9 cellular contexts compared by ENCODE assay signal in genomic region chrX:100447563-100448397, GRCh38. TPM values are rescaled to one million over a fixed set of nuclear protein-coding genes. Genes with fewer than 3 reads are reported as not detected.
DNase-seq lines count a peak whose midpoint lies in the region; ATAC-seq and TF ChIP-seq lines count a peak whose summit lies in the region.
"Had no signal": no experiment of that assay in that cellular context is flagged by ENCODE, and none has a peak within 500 bp of the region (broad histone marks: within the 10 kb centered on the region; RNA-seq: fewer than 3 reads in every experiment).

No MANE protein-coding gene starts in this region.

- no peaks in the 10 kb centered on the region for H3K4me1 ChIP-seq in osteoblast (ENCODE audit: insufficient read depth, low read length)

- H3K36me3 Mint-ChIP-seq in activated CD4-positive, alpha-beta T cell treated with anti-CD3 and anti-CD28 coated beads, Interleukin-2, amount 10 ng/mL, durations not matched to agents 24 days and 14 days (ENCODE audit: low read depth), result no peaks in the 10 kb centered on the region

- intact Hi-C loops in activated CD4-positive, alpha-beta T cell treated with anti-CD3 and anti-CD28 coated beads, Interleukin-2, amount 10 ng/mL, durations not matched to agents 24 days and 14 days (cut with micrococcal nuclease), result no loop called here

- no peaks in the 10 kb centered on the region for H3K4me1 Mint-ChIP-seq in activated CD4-positive, alpha-beta T cell treated with anti-CD3 and anti-CD28 coated beads, Interleukin-2, amount 10 ng/mL, durations not matched to agents 24 days and 14 days

- H3K27ac ChIP-seq in osteoblast (ENCODE audit: low read depth, low read length), result no peak overlapping the region

- H3K4me2 ChIP-seq in osteoblast (ENCODE audit: insufficient read depth, low read length), result peak overlapping the region; percentile 32

- no peaks in the 10 kb centered on the region for H4K20me1 ChIP-seq in osteoblast (ENCODE audit: insufficient read depth, low read length)

- no peaks in the 10 kb centered on the region for H3K9me3 ChIP-seq in osteoblast (ENCODE audit: low read depth, low read length)

- no peak overlapping the region for H3K4me3 Mint-ChIP-seq in activated CD4-positive, alpha-beta T cell treated with anti-CD3 and anti-CD28 coated beads, Interleukin-2, amount 10 ng/mL, durations not matched to agents 24 days and 14 days
- H3K4me3 Mint-ChIP-seq: effector memory CD8-positive, alpha-beta T cell had no signal

- DNase-seq in A172 (ENCODE audit: low spot score) (peak; percentile 0), G401 (ENCODE audit: low spot score) (peak; percentile 3), HT1080 (ENCODE audit: low read depth) (peak; percentile 30), foreskin melanocyte (peak; percentile 21), osteoblast (ENCODE audit: insufficient read length, low spot score, missing footprints) (no peak), activated gamma-delta T cell treated with Interleukin-2 at 50 U/mL for 16 hours (no peak)
- DNase-seq in activated CD4-positive, alpha-beta T cell treated with anti-CD3 and anti-CD28 coated beads, Interleukin-2, amount 10 ng/mL, durations not matched to agents 24 days and 14 days, result peak; percentile 57

- H3K27me3 ChIP-seq in osteoblast (ENCODE audit: insufficient read depth, low read length), result no peaks in the 10 kb centered on the region

- no peaks in the 10 kb centered on the region for H3K9me3 Mint-ChIP-seq in activated CD4-positive, alpha-beta T cell treated with anti-CD3 and anti-CD28 coated beads, Interleukin-2, amount 10 ng/mL, durations not matched to agents 24 days and 14 days
- H3K9me3 Mint-ChIP-seq: effector memory CD8-positive, alpha-beta T cell had no signal

- H3K4me3 ChIP-seq in osteoblast (ENCODE audit: insufficient read depth, low read length), result no peak overlapping the region

- peak overlapping the region; percentile 47 for H2AFZ ChIP-seq in osteoblast (ENCODE audit: low read length)

- no peaks in the 10 kb centered on the region for H3K36me3 ChIP-seq in osteoblast (ENCODE audit: insufficient read depth, low read length)

- no peak overlapping the region for H3K27ac Mint-ChIP-seq in activated CD4-positive, alpha-beta T cell treated with anti-CD3 and anti-CD28 coated beads, Interleukin-2, amount 10 ng/mL, durations not matched to agents 24 days and 14 days
- H3K27ac Mint-ChIP-seq: effector memory CD8-positive, alpha-beta T cell had no signal

- TF ChIP-seq CTCF in osteoblast (IDR thresholded peaks at IDR 0.05; ENCODE audit: extremely low read depth, low read depth, low read length), result peak; percentile 86

- ATAC-seq in HG02588 (IDR thresholded peaks at IDR 0.05; ENCODE audit: unreplicated experiment), result no peak
- ATAC-seq: effector memory CD8-positive, alpha-beta T cell had no signal

- no peaks in the 10 kb centered on the region for H3K27me3 Mint-ChIP-seq in activated CD4-positive, alpha-beta T cell treated with anti-CD3 and anti-CD28 coated beads, Interleukin-2, amount 10 ng/mL, durations not matched to agents 24 days and 14 days

- no peaks in the 10 kb centered on the region for H3K79me2 ChIP-seq in osteoblast (ENCODE audit: insufficient read depth, low read length)

- in situ Hi-C loops in G401 (cut with HindIII; ENCODE audit: low sequenced_read_pairs), result no loop called here

RNA-seq across cellular contexts. Expression of gene PCDH19, which starts 37.7 kb away (rescaled TPM):
- not detected in 2 replicates for total RNA-seq in A172 (2014; rRNA removed; shearing (Covaris generic))
- total RNA-seq in G401 (2014; rRNA removed; shearing (Covaris generic)), result 0.06 and 0.37 TPM in 2 replicates
- total RNA-seq in HT1080 (2014; rRNA removed; shearing (Covaris generic)), result not detected in 2 replicates
- polyA plus RNA-seq in HT1080 (2015; cell fraction: cytosol; rRNA removed), result not detected in 2 replicates
- not detected in 2 replicates for polyA plus RNA-seq in HT1080 (2015; cell fraction: nucleus; rRNA removed)
- total RNA-seq in activated CD4-positive, alpha-beta T cell treated with anti-CD3 and anti-CD28 coated beads, Interleukin-2, amount 10 ng/mL, durations not matched to agents 24 days and 14 days, result not detected in 2 replicates
- 0.36 and 0.59 TPM in 2 replicates for total RNA-seq in osteoblast

Comparison
In these comparisons a context has a peak if more than half of its experiments do, and no peak if none do; other contexts are left out.
1. DNase-seq: peak in A172 (single experiment), G401 (single experiment), HT1080 (single experiment), activated CD4-positive, alpha-beta T cell treated with anti-CD3 and anti-CD28 coated beads, Interleukin-2, amount 10 ng/mL, durations not matched to agents 24 days and 14 days (single experiment) and foreskin melanocyte (single experiment); none in osteoblast (single experiment) and activated gamma-delta T cell treated with Interleukin-2 at 50 U/mL for 16 hours (single experiment).